In the genomic region with DNA sequence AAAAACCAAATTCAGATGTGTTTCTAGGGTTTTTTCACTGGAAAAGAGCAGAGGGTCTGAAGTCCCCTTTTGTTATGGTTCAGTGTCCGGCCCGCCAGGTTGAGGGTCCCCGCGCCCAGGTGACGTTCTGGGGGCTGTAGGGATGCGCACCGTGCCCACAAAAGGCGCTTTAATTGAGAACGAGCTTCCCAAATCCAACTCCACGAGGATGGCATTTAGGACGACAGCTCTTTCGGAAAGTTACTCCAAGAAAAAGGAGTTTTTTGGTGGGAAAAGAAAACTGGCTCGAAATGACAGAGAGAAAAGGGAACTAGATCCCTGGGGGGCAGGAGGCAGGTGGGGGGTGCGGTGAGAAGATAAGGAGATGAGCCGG, we compare ENCODE assay signal across 13 cellular contexts. TPM values are rescaled to one million over a fixed set of nuclear protein-coding genes. Genes with fewer than 3 reads are reported as not detected.
DNase-seq lines count a peak whose midpoint lies in the region; ATAC-seq and TF ChIP-seq lines count a peak whose summit lies in the region.
"Had no signal": no experiment of that assay in that cellular context is flagged by ENCODE, and none has a peak within 500 bp of the region (broad histone marks: within the 10 kb centered on the region; RNA-seq: fewer than 3 reads in every experiment).

No MANE protein-coding gene starts in this region.

- H3K4me3 ChIP-seq in DND-41 (ENCODE audit: low read depth in 1 of 2, low read length in 2 of 2) (no peak overlapping the region), astrocyte of the cerebellum (ENCODE audit: low read depth, low read length) (peak overlapping the region; percentile 20), hepatocyte (no peak overlapping the region), gastrocnemius medialis (peak overlapping the region; percentile 40 to 46 (median 42))

- intact Hi-C loops in gastrocnemius medialis (cut with DNase I; ENCODE audit: low total_unique reads): no loop called here

- ATAC-seq in DND-41 (ENCODE audit: insufficient read depth, low read depth): no peak
- no peak for ATAC-seq in gastrocnemius medialis
- ATAC-seq in HG02759 (IDR thresholded peaks at IDR 0.05; ENCODE audit: unreplicated experiment): no peak

- no peak overlapping the region for H3K27ac ChIP-seq in DND-41 (ENCODE audit: low read length)
- H3K27ac ChIP-seq in hepatocyte: no peak overlapping the region
- H3K27ac ChIP-seq in gastrocnemius medialis: peak overlapping the region; percentile 89 to 99 (median 95)

- H2AFZ ChIP-seq in DND-41 (ENCODE audit: low read depth, low read length): no peak overlapping the region
- no peak overlapping the region for H2AFZ ChIP-seq in hepatocyte

- H3K4me1 ChIP-seq in DND-41 (ENCODE audit: insufficient read depth, low read length): peaks cover 24% of the 10 kb centered on the region
- peaks cover 61% of the 10 kb centered on the region for H3K4me1 ChIP-seq in hepatocyte (ENCODE audit: insufficient read depth)
- peaks cover 51 to 54% of the 10 kb centered on the region in 2 donors for H3K4me1 ChIP-seq in gastrocnemius medialis

- WGBS in hepatocyte (ENCODE audit: low lambda C conversion rate, missing lambda C conversion rate): 16% methylated on average over 15 of the region's 15 CpGs

- H3K27me3 ChIP-seq in DND-41 (ENCODE audit: insufficient read depth, low read length, poor library complexity): peaks cover 53% of the 10 kb centered on the region
- peaks cover 82% of the 10 kb centered on the region for H3K27me3 ChIP-seq in hepatocyte
- H3K27me3 ChIP-seq in gastrocnemius medialis: peaks cover 0 to 25% (median 5%) of the 10 kb centered on the region in 3 donors

- in situ Hi-C loops in astrocyte of the cerebellum (cut with HindIII; ENCODE audit: low sequenced_read_pairs): no loop called here
- in situ Hi-C loops in gastrocnemius medialis (cut with MboI; ENCODE audit: low sequenced_read_pairs in 4 of 4): loop anchor here in 2 of 4 donors (25.0 kb wide), 1 partner anchor 227 kb away; no protein-coding TSS in a partner anchor

- no peak for TF ChIP-seq POLR2A in gastrocnemius medialis (IDR thresholded peaks at IDR 0.05)

- no peaks in the 10 kb centered on the region for H3K9me2 ChIP-seq in hepatocyte (replicated peaks; ENCODE audit: insufficient read depth)

- TF ChIP-seq CTCF in DND-41 (IDR thresholded peaks at IDR 0.05; ENCODE audit: borderline replicate concordance, extremely low read depth, low read length, poor library complexity, severe bottlenecking): no peak
- no peak for TF ChIP-seq CTCF in astrocyte of the cerebellum (IDR thresholded peaks at IDR 0.05; ENCODE audit: low read depth, low read length, missing control alignments)
- TF ChIP-seq CTCF in hepatocyte (IDR thresholded peaks at IDR 0.05; ENCODE audit: poor library complexity): no peak
- TF ChIP-seq CTCF in gastrocnemius medialis (IDR thresholded peaks at IDR 0.05 in 4 of 5, conservative IDR thresholded peaks at IDR 0.05 in 1 of 5): no peak

- H3K36me3 ChIP-seq in DND-41 (ENCODE audit: insufficient read depth, low read length) (no peaks in the 10 kb centered on the region), hepatocyte (replicated peaks; ENCODE audit: insufficient read depth, low read depth) (no peaks in the 10 kb centered on the region), gastrocnemius medialis (no peaks in the 10 kb centered on the region)

- DNase-seq in DND-41 (no peak), astrocyte of the cerebellum (ENCODE audit: low read depth) (no peak), hepatocyte (ENCODE audit: low spot score) (no peak), gastrocnemius medialis (no peak), SW480 (ENCODE audit: low spot score) (no peak), SK-N-DZ (ENCODE audit: low spot score) (no peak), NCI-H1048 (lab: John Stamatoyannopoulos, UW) (no peak)
- DNase-seq: Calu3; hippocampal formation; NCI-H2029; NK-92 treated with Interleukin-12 subunit alpha and Interleukin-12 subunit beta, amount 100 ng/mL, for 24 hours; stimulated activated CD8-positive, alpha-beta memory T cell treated with anti-CD3 and anti-CD28 coated beads, Interleukin-4, amount 100 ng/mL, for 48 hours had no signal

- H3K79me2 ChIP-seq in DND-41 (ENCODE audit: insufficient read depth, low read length) (no peaks in the 10 kb centered on the region), hepatocyte (peaks cover 21% of the 10 kb centered on the region)

- H3K9ac ChIP-seq in DND-41 (ENCODE audit: low read depth, low read length): no peak overlapping the region

- H3K4me2 ChIP-seq in DND-41 (ENCODE audit: insufficient read depth, low read length) (0 out of 2 replicates have a peak overlapping the region, but pooled peaks have one; percentile 39), hepatocyte (peak overlapping the region; percentile 74)

- H3K9me3 ChIP-seq in DND-41 (ENCODE audit: insufficient read depth, low read length, severe bottlenecking): no peaks in the 10 kb centered on the region
- H3K9me3 ChIP-seq in hepatocyte (ENCODE audit: low read depth): no peaks in the 10 kb centered on the region
- H3K9me3 ChIP-seq in gastrocnemius medialis: no peaks in the 10 kb centered on the region

- H4K20me1 ChIP-seq in DND-41 (ENCODE audit: insufficient read depth, low read length): 0 out of 2 replicates have a peak, but pooled peaks cover 6% of the 10 kb centered on the region
- H4K20me1 ChIP-seq in hepatocyte (ENCODE audit: insufficient read depth, poor library complexity, severe bottlenecking): no peaks in the 10 kb centered on the region

RNA-seq across cellular contexts. Expression of a gene that starts 15.9 kb away (rescaled TPM):
- total RNA-seq in hepatocyte (11.5 and 11.6 TPM in 2 replicates), gastrocnemius medialis (10 to 100 TPM; 14.0 to 28.5 (median 27.3) TPM)
- 6.4 and 10.9 TPM in 2 replicates for polyA plus RNA-seq in hepatocyte
- 4.9 and 5.5 TPM in 2 replicates for polyA plus RNA-seq in SK-N-DZ (2014; cell fraction: cytosol; rRNA removed)
- 3.0 and 7.3 TPM in 2 replicates for polyA plus RNA-seq in SK-N-DZ (2014; cell fraction: nucleus; rRNA removed)

Comparison
In these comparisons a context has a peak if more than half of its experiments do, and no peak if none do; other contexts are left out.
1. H3K27ac ChIP-seq: peak in gastrocnemius medialis (4 of 4); none in DND-41 (single experiment) and hepatocyte (single experiment).
2. H3K4me3 ChIP-seq: peak in astrocyte of the cerebellum (single experiment) and gastrocnemius medialis (4 of 4); none in DND-41 (0 of 2) and hepatocyte (single experiment).